In genomic region chr2:73172963-73173362, GRCh38 we compare ENCODE assay signal across 11 cellular contexts. TPM values are rescaled to one million over a fixed set of nuclear protein-coding genes. Genes with fewer than 3 reads are reported as not detected.
DNase-seq lines count a peak whose midpoint lies in the region; ATAC-seq and TF ChIP-seq lines count a peak whose summit lies in the region.
"Had no signal": no experiment of that assay in that cellular context is flagged by ENCODE, and none has a peak within 500 bp of the region (broad histone marks: within the 10 kb centered on the region; RNA-seq: fewer than 3 reads in every experiment).

No MANE protein-coding gene starts in this region.

- H3K4me1 ChIP-seq in heart left ventricle, result peaks cover 0 to 30% (median 22%) of the 10 kb centered on the region in 12 donors
- peaks cover 23 to 30% (median 28%) of the 10 kb centered on the region in 4 donors for H3K4me1 ChIP-seq in esophagus muscularis mucosa

- 88 to 94% (median 90%) methylated on average over 6 of the region's 6 CpGs for WGBS in heart left ventricle, 4 donors
- WGBS in esophagus muscularis mucosa, result 94% methylated on average over 6 of the region's 6 CpGs

- H3K36me3 Mint-ChIP-seq in activated CD4-positive, alpha-beta memory T cell treated with anti-CD3 and anti-CD28 coated beads for 36 hours, result no peaks in the 10 kb centered on the region

- no peak for TF ChIP-seq POLR2A in heart left ventricle (IDR thresholded peaks at IDR 0.05)
- TF ChIP-seq POLR2A in esophagus muscularis mucosa (IDR thresholded peaks at IDR 0.05; ENCODE audit: low read depth), result no peak

- peaks cover 17% of the 10 kb centered on the region for H3K27me3 Mint-ChIP-seq in activated CD4-positive, alpha-beta memory T cell treated with anti-CD3 and anti-CD28 coated beads for 36 hours

- ATAC-seq in GM21576 (IDR thresholded peaks at IDR 0.05; ENCODE audit: unreplicated experiment) (peak; percentile 34), heart left ventricle (no peak), left cardiac atrium (no peak), omental fat pad (ENCODE audit: low FRiP score) (no peak)

- H3K36me3 ChIP-seq in heart left ventricle (no peaks in the 10 kb centered on the region), esophagus muscularis mucosa (no peaks in the 10 kb centered on the region)

- TF ChIP-seq CTCF in AG10803 (conservative IDR thresholded peaks at IDR 0.05; ENCODE audit: low read length), result no peak
- no peak for TF ChIP-seq CTCF in heart left ventricle (IDR thresholded peaks at IDR 0.05)
- TF ChIP-seq CTCF in esophagus muscularis mucosa (IDR thresholded peaks at IDR 0.05), result no peak
- no peak for TF ChIP-seq CTCF in omental fat pad (IDR thresholded peaks at IDR 0.05)

- H3K4me3 ChIP-seq in AG10803 (ENCODE audit: low read length) (no peak overlapping the region), heart left ventricle (no peak overlapping the region), esophagus muscularis mucosa (no peak overlapping the region)

- intact Hi-C loops in activated CD4-positive, alpha-beta memory T cell treated with anti-CD3 and anti-CD28 coated beads for 36 hours (cut with micrococcal nuclease), result loop anchor here (1.0 kb wide), 1 partner anchor 102 kb away; the partner anchor contains the start of gene SFXN5
- intact Hi-C loops in heart left ventricle (cut with DNase I) (loop anchor here in 1 of 10 donors (10.0 kb wide), 1 partner anchor 398 kb away; no protein-coding TSS in a partner anchor), left cardiac atrium (cut with DNase I) (loop anchor here in 1 of 2 donors (10.0 kb wide), 1 partner anchor 178 kb away; no protein-coding TSS in a partner anchor), esophagus muscularis mucosa (cut with DNase I) (no loop called here)

- H3K27ac ChIP-seq in heart left ventricle (no peak overlapping the region), esophagus muscularis mucosa (replicated peaks in 1 of 4) (no peak overlapping the region)
- H3K27ac ChIP-seq: HL-60 had no signal

- H3K4me1 Mint-ChIP-seq in activated CD4-positive, alpha-beta memory T cell treated with anti-CD3 and anti-CD28 coated beads for 36 hours (ENCODE audit: low read depth), result peaks cover 26% of the 10 kb centered on the region

- H3K9me3 ChIP-seq in heart left ventricle, result no peaks in the 10 kb centered on the region
- H3K9me3 ChIP-seq in esophagus muscularis mucosa, result no peaks in the 10 kb centered on the region

- H3K27ac Mint-ChIP-seq in activated CD4-positive, alpha-beta memory T cell treated with anti-CD3 and anti-CD28 coated beads for 36 hours, result no peak overlapping the region
- H3K27ac Mint-ChIP-seq: nephron had no signal

- H3K27me3 ChIP-seq in heart left ventricle (peaks cover 0 to 26% (median 0%) of the 10 kb centered on the region in 9 donors), esophagus muscularis mucosa (peaks cover 0 to 47% (median 8%) of the 10 kb centered on the region in 4 donors)

- DNase-seq in AG10803 (ENCODE audit: low read depth), result peak; percentile 17
- DNase-seq in activated CD4-positive, alpha-beta memory T cell treated with anti-CD3 and anti-CD28 coated beads for 36 hours, result peak; percentile 79
- DNase-seq in iris pigment epithelial cell (ENCODE audit: low read depth), result peak; percentile 45
- no peak for DNase-seq in heart left ventricle
- no peak for DNase-seq in left cardiac atrium
- no peak for DNase-seq in esophagus muscularis mucosa (ENCODE audit: extremely low spot score)
- DNase-seq in omental fat pad (ENCODE audit: low spot score), result no peak

- CTCF ChIA-PET in activated CD4-positive, alpha-beta memory T cell treated with anti-CD3 and anti-CD28 coated beads for 36 hours (lab: Charles Lee), result interaction anchor here (2.5 to 6.4 kb wide), 2 partner anchors 37 to 87 kb away, joined by 11 to 158 read pairs; partner anchors contain the start of gene SMYD5

- no peak overlapping the region for H3K4me3 Mint-ChIP-seq in activated CD4-positive, alpha-beta memory T cell treated with anti-CD3 and anti-CD28 coated beads for 36 hours

- no peak for TF ChIP-seq EP300 in esophagus muscularis mucosa (IDR thresholded peaks at IDR 0.05)

- POLR2A ChIA-PET in activated CD4-positive, alpha-beta memory T cell treated with anti-CD3 and anti-CD28 coated beads for 36 hours (lab: Charles Lee), result no interaction called here

- H3K9me3 Mint-ChIP-seq in activated CD4-positive, alpha-beta memory T cell treated with anti-CD3 and anti-CD28 coated beads for 36 hours, result no peaks in the 10 kb centered on the region
- H3K9me3 Mint-ChIP-seq: nephron had no signal

RNA-seq across cellular contexts. Expression of gene NOTO, which starts 29.4 kb away (rescaled TPM):
- total RNA-seq in activated CD4-positive, alpha-beta memory T cell treated with anti-CD3 and anti-CD28 coated beads for 36 hours, result not detected
- total RNA-seq in heart left ventricle (not detected), left cardiac atrium (not detected), esophagus muscularis mucosa (not detected), omental fat pad (not detected)
- not detected for polyA plus RNA-seq in heart left ventricle
- polyA plus RNA-seq: BJ had no signal

RNA-seq across cellular contexts. Expression of gene SMYD5, which starts 41.1 kb away (rescaled TPM):
- total RNA-seq in activated CD4-positive, alpha-beta memory T cell treated with anti-CD3 and anti-CD28 coated beads for 36 hours, result 10 to 100 TPM; 40.0 to 42.0 TPM
- total RNA-seq in heart left ventricle, result 10 to 100 TPM; 14.0 to 26.8 (median 20.0) TPM
- polyA plus RNA-seq in heart left ventricle, result 10 to 100 TPM; 14.4 to 29.2 TPM
- 10 to 100 TPM; 14.1 to 18.2 TPM for total RNA-seq in left cardiac atrium
- total RNA-seq in esophagus muscularis mucosa, result 10 to 100 TPM; 12.1 to 19.6 (median 15.4) TPM
- total RNA-seq in omental fat pad, result 10 to 100 TPM; 14.6 to 27.0 (median 14.9) TPM

Comparison
In these comparisons a context has a peak if more than half of its experiments do, and no peak if none do; other contexts are left out.
1. DNase-seq: peak in AG10803 (single experiment), activated CD4-positive, alpha-beta memory T cell treated with anti-CD3 and anti-CD28 coated beads for 36 hours (single experiment) and iris pigment epithelial cell (single experiment); none in heart left ventricle (0 of 5), left cardiac atrium (single experiment), esophagus muscularis mucosa (single experiment) and omental fat pad (single experiment).